ENCODE assay signal across 8 cellular contexts in genomic region chr3:45462522-45463262, GRCh38.
DNase-seq lines count a peak whose midpoint lies in the region; ATAC-seq lines count a peak whose summit lies in the region.

No MANE protein-coding gene starts in this region.

- no peak overlapping the region for H3K27ac ChIP-seq in aorta (ENCODE audit: low read depth in 1 of 2, low read length in 2 of 2)

- WGBS in aorta, 2 donors, result 70 to 86% methylated on average over 5 of the region's 5 CpGs

- no peaks in the 10 kb centered on the region for H3K27me3 ChIP-seq in aorta (ENCODE audit: control insufficient read depth in 1 of 2, insufficient read depth in 2 of 2, low read length in 1 of 2)

- H3K4me1 ChIP-seq in aorta (ENCODE audit: control insufficient read depth in 1 of 2, insufficient read depth in 2 of 2, low read length in 2 of 2), result no peaks in the 10 kb centered on the region

- peak; percentile 14 for DNase-seq in GM19240 (ENCODE audit: insufficient read length, low spot score)
- DNase-seq in activated naive CD8-positive, alpha-beta T cell treated with anti-CD3 and anti-CD28 coated beads, Interleukin-2, amount 50 U/mL, for 16 hours (ENCODE audit: low read depth, low spot score), result peak; percentile 11
- DNase-seq in stimulated activated CD4-positive, alpha-beta T cell treated with anti-CD3 and anti-CD28 coated beads, Interleukin-2, amount 100 ng/mL, for 4 hours (ENCODE audit: low read depth), result peak; percentile 39
- no peak for DNase-seq in left ventricle myocardium superior
- DNase-seq in aorta, result no peak
- DNase-seq in DMS 273 treated with DMSO at 0.1 percent for 48 hours (lab: John Stamatoyannopoulos, UW), result no peak

- peaks cover 3 to 5% of the 10 kb centered on the region in 2 donors for H3K36me3 ChIP-seq in aorta (ENCODE audit: control insufficient read depth in 1 of 2, insufficient read depth in 2 of 2, low read length in 1 of 2)

- intact Hi-C loops in left ventricle myocardium superior (cut with micrococcal nuclease) (no loop called here), aorta (cut with DNase I) (no loop called here)

- no peak overlapping the region for H3K4me3 ChIP-seq in aorta (ENCODE audit: low read length in 2 of 2)

- peaks cover 4% of the 10 kb centered on the region for H3K9me3 ChIP-seq in aorta (ENCODE audit: control insufficient read depth, low read length)

- ATAC-seq in HG03520 (IDR thresholded peaks at IDR 0.05; ENCODE audit: unreplicated experiment) (peak; percentile 53), left ventricle myocardium superior (no peak), GM21737 (IDR thresholded peaks at IDR 0.05; ENCODE audit: unreplicated experiment) (no peak), aorta (ENCODE audit: low FRiP score) (no peak)

Comparison
In these comparisons a context has a peak if more than half of its experiments do, and no peak if none do; other contexts are left out.
1. DNase-seq: peak in GM19240 (single experiment), activated naive CD8-positive, alpha-beta T cell treated with anti-CD3 and anti-CD28 coated beads, Interleukin-2, amount 50 U/mL, for 16 hours (single experiment) and stimulated activated CD4-positive, alpha-beta T cell treated with anti-CD3 and anti-CD28 coated beads, Interleukin-2, amount 100 ng/mL, for 4 hours (single experiment); none in left ventricle myocardium superior (single experiment), aorta (0 of 2) and DMS 273 treated with DMSO at 0.1 percent for 48 hours (single experiment).